1 cellular context compared by ENCODE assay signal in genomic region chr19:1936916-1937610, GRCh38.
TF ChIP-seq lines count a peak whose summit lies in the region.

No MANE protein-coding gene starts in this region.

TF ChIP-seq in H1, 55 proteins besides CTCF, POLR2A, EP300 and RAD21:
- TF ChIP-seq CBX5 (IDR thresholded peaks at IDR 0.05; ENCODE audit: low read depth, low read length) (no peak), ATF2 (IDR thresholded peaks at IDR 0.05; ENCODE audit: low read length) (no peak), BRCA1 (IDR thresholded peaks at IDR 0.05; ENCODE audit: low read depth, low read length) (no peak), SP1 (IDR thresholded peaks at IDR 0.05; ENCODE audit: low read depth, low read length) (no peak), RFX5 (IDR thresholded peaks at IDR 0.05; ENCODE audit: borderline replicate concordance, low read depth, low read length) (no peak), GABPA (IDR thresholded peaks at IDR 0.05; ENCODE audit: borderline replicate concordance, insufficient read depth, low read length) (no peak), ATF3 (IDR thresholded peaks at IDR 0.05; ENCODE audit: insufficient read depth, low read depth, low read length) (no peak), POU5F1 (IDR thresholded peaks at IDR 0.05; ENCODE audit: low read depth, low read length) (no peak)
TF ChIP-seq in H1: peak in this region for 0.
